20 cellular contexts compared by ENCODE assay signal in genomic region chr20:17650816-17651760, GRCh38. TPM values are rescaled to one million over a fixed set of nuclear protein-coding genes. Genes with fewer than 3 reads are reported as not detected.
DNase-seq lines count a peak whose midpoint lies in the region; ATAC-seq, FAIRE-seq and TF ChIP-seq lines count a peak whose summit lies in the region.
"Had no signal": no experiment of that assay in that cellular context is flagged by ENCODE, and none has a peak within 500 bp of the region (broad histone marks: within the 10 kb centered on the region; RNA-seq: fewer than 3 reads in every experiment).

No MANE protein-coding gene starts in this region.

- H3K9me3 Mint-ChIP-seq in GM23338 (no peaks in the 10 kb centered on the region), mesothelial cell of epicardium (no peaks in the 10 kb centered on the region)
- H3K9me3 Mint-ChIP-seq: type B pancreatic cell had no signal

- H3K4me3 ChIP-seq in A549 = no peak overlapping the region
- H3K4me3 ChIP-seq in GM23338 = no peak overlapping the region
- no peak overlapping the region for H3K4me3 ChIP-seq in K562
- H3K4me3 ChIP-seq: breast epithelium, ovary had no signal

- TF ChIP-seq RAD21 in A549 (conservative IDR thresholded peaks at IDR 0.05 in 1 of 2, IDR thresholded peaks at IDR 0.05 in 1 of 2) (no peak), K562 (CRISPR knock-in tag; conservative IDR thresholded peaks at IDR 0.05 in 1 of 2, IDR thresholded peaks at IDR 0.05 in 1 of 2) (no peak)

- TF ChIP-seq CTCF in A549 (IDR thresholded peaks at IDR 0.05) (no peak), GM23338 (conservative IDR thresholded peaks at IDR 0.05; ENCODE audit: low read depth in 2 of 2) (no peak), K562 (IDR thresholded peaks at IDR 0.05 in 2 of 3, conservative IDR thresholded peaks at IDR 0.05 in 1 of 3; ENCODE audit: insufficient read depth in 2 of 3, low read depth in 1 of 3, low read length in 3 of 3) (no peak), mesothelial cell of epicardium (IDR thresholded peaks at IDR 0.05; ENCODE audit: unreplicated experiment) (no peak)

- H3K4me1 ChIP-seq in A549 (peaks cover 25% of the 10 kb centered on the region), GM23338 (ENCODE audit: insufficient read depth) (peaks cover 22% of the 10 kb centered on the region), K562 (replicated peaks in 1 of 2; ENCODE audit: control insufficient read depth in 2 of 2, insufficient read depth in 2 of 2, low read length in 2 of 2) (peaks cover 0 to 15% of the 10 kb centered on the region in 2 experiments; a peak in 2 of 5 replicates)

- peaks cover 6% of the 10 kb centered on the region for H3K9me1 ChIP-seq in K562 (ENCODE audit: control insufficient read depth, insufficient read depth, low read length)

- no peaks in the 10 kb centered on the region for H3K9me2 ChIP-seq in GM23338 (ENCODE audit: insufficient read depth)

- no peak overlapping the region for H3K9ac ChIP-seq in K562 (ENCODE audit: insufficient read depth in 1 of 2, low read depth in 2 of 2, low read length in 2 of 2)

- no peaks in the 10 kb centered on the region for H3K27me3 ChIP-seq in GM23338 (ENCODE audit: insufficient read depth)
- H3K27me3 ChIP-seq in K562 (ENCODE audit: control insufficient read depth in 2 of 2, insufficient read depth in 2 of 2, low read length in 2 of 2) = no peaks in the 10 kb centered on the region
- H3K27me3 ChIP-seq: BE2C, breast epithelium, ovary had no signal

- H3K36me3 ChIP-seq in GM23338 (ENCODE audit: insufficient read depth) (no peaks in the 10 kb centered on the region), K562 (ENCODE audit: control insufficient read depth, insufficient read depth, low read length) (peaks cover 8% of the 10 kb centered on the region; the same call in 1 of the 3 replicates)
- H3K36me3 ChIP-seq: BE2C, breast epithelium, ovary had no signal

- POLR2A ChIA-PET in A549 (lab: Yijun Ruan, JAX) (interaction anchor here (0.5 kb wide), 1 partner anchor 350 kb away, joined by 3 read pairs; no protein-coding TSS in a partner anchor), K562 (lab: Yijun Ruan, JAX) (interaction anchor here (0.7 kb wide), 1 partner anchor 20 kb away, joined by 3 read pairs; no protein-coding TSS in a partner anchor)

- CTCF ChIA-PET in A549 (lab: Yijun Ruan, JAX) (interaction anchor here (0.8 to 5.7 kb wide), 10 partner anchors 9 to 287 kb away, joined by 3 to 36 read pairs (median 4); partner anchors contain the start of gene RRBP1), K562 (lab: Yijun Ruan, JAX; ENCODE audit: low intra/inter-chr PET ratio) (interaction anchor here (0.6 kb wide), 1 partner anchor 346 kb away, joined by 4 read pairs; no protein-coding TSS in a partner anchor)

- H3K27me3 Mint-ChIP-seq in GM23338 (ENCODE audit: insufficient read depth, low read depth, poor library complexity) = peaks cover 17% of the 10 kb centered on the region
- no peaks in the 10 kb centered on the region for H3K27me3 Mint-ChIP-seq in mesothelial cell of epicardium (ENCODE audit: low read depth)
- H3K27me3 Mint-ChIP-seq: type B pancreatic cell had no signal

- H3K4me1 Mint-ChIP-seq in GM23338 (peaks cover 56% of the 10 kb centered on the region), mesothelial cell of epicardium (peaks cover 35% of the 10 kb centered on the region)

- H3K9me3 ChIP-seq in A549 = no peaks in the 10 kb centered on the region
- no peaks in the 10 kb centered on the region for H3K9me3 ChIP-seq in K562 (replicated peaks; ENCODE audit: control insufficient read depth, insufficient read depth, low read depth, low read length)
- H3K9me3 ChIP-seq: BE2C, breast epithelium, ovary had no signal

- H3K27ac Mint-ChIP-seq in GM23338 (peak overlapping the region; percentile 78; the same call in 1 of the 2 replicates), mesothelial cell of epicardium (peak overlapping the region; percentile 34)
- H3K27ac Mint-ChIP-seq: type B pancreatic cell had no signal

- TF ChIP-seq EP300 in A549 (IDR thresholded peaks at IDR 0.05) = no peak
- no peak for TF ChIP-seq EP300 in K562 (IDR thresholded peaks at IDR 0.05; ENCODE audit: low read length)

- H4K20me1 ChIP-seq in GM23338 (replicated peaks; ENCODE audit: insufficient read depth) (peaks cover 11% of the 10 kb centered on the region; the same call in 1 of the 2 replicates), K562 (replicated peaks; ENCODE audit: control insufficient read depth, insufficient read depth, low read length) (peaks cover 6% of the 10 kb centered on the region)

- intact Hi-C loops in K562 (cut with micrococcal nuclease) = loop anchor here (5.0 kb wide), 1 partner anchor 346 kb away; no protein-coding TSS in a partner anchor

- H3K4me2 ChIP-seq in A549 (peak overlapping the region; percentile 28), GM23338 (no peak overlapping the region), K562 (ENCODE audit: insufficient read depth, low read length) (no peak overlapping the region)

- WGBS in A549 (ENCODE audit: missing lambda C conversion rate) = 58% methylated on average over 18 of the region's 18 CpGs
- 58% methylated on average over 14 of the region's 18 CpGs for WGBS in K562 (ENCODE audit: insufficient coverage, low coverage, missing lambda C conversion rate)

- peak overlapping the region; percentile 13 to 54; a peak in 4 of 6 replicates for H3K27ac ChIP-seq in A549
- no peak overlapping the region for H3K27ac ChIP-seq in GM23338 (ENCODE audit: low read depth)
- no peak overlapping the region for H3K27ac ChIP-seq in K562 (ENCODE audit: extremely low read depth, low read depth, low read length)
- H3K27ac ChIP-seq: breast epithelium, ovary had no signal

- FAIRE-seq in A549 (lab: Jason Lieb, UNC) (no peak), K562 (lab: Jason Lieb, UNC) (no peak)
- FAIRE-seq: HTR-8/SVneo had no signal

- peaks cover 17% of the 10 kb centered on the region for H3K36me3 Mint-ChIP-seq in GM23338 (ENCODE audit: low read depth)
- H3K36me3 Mint-ChIP-seq in mesothelial cell of epicardium = peaks cover 4% of the 10 kb centered on the region

- ATAC-seq in A549 (peak in 1 of 2 experiments; percentile 39; a peak in 2 of 6 replicates), GM23338 (no peak), K562 (no peak), GM18873 (IDR thresholded peaks at IDR 0.05; ENCODE audit: low FRiP score, unreplicated experiment) (no peak)

- no peak overlapping the region for H3K4me3 Mint-ChIP-seq in GM23338
- no peak overlapping the region for H3K4me3 Mint-ChIP-seq in mesothelial cell of epicardium
- H3K4me3 Mint-ChIP-seq: type B pancreatic cell had no signal

- no peak for TF ChIP-seq POLR2A in A549 (IDR thresholded peaks at IDR 0.05; ENCODE audit: low read length)
- TF ChIP-seq POLR2A in K562 (conservative IDR thresholded peaks at IDR 0.05) = no peak

- H3K79me2 ChIP-seq in GM23338 (replicated peaks; ENCODE audit: insufficient read depth) = peaks cover 90% of the 10 kb centered on the region
- H3K79me2 ChIP-seq in K562 (ENCODE audit: control insufficient read depth, insufficient read depth, low read length) = no peaks in the 10 kb centered on the region

- in situ Hi-C loops in K562 (cut with MboI) = no loop called here

- H2AFZ ChIP-seq in GM23338 (no peak overlapping the region), K562 (ENCODE audit: low read depth, low read length) (no peak overlapping the region)

- BruUV-seq in K562 (replicated peaks; lab: Mats Ljungman, UMichigan) = no TSS peak

- DNase-seq in A549 (ENCODE audit: low read depth in 1 of 2, low spot score in 1 of 2) (no peak), GM23338 (ENCODE audit: low spot score) (no peak), K562 (ENCODE audit: extremely low read depth in 1 of 4, low spot score in 3 of 4) (no peak), mesothelial cell of epicardium (ENCODE audit: low spot score in 2 of 2, unreplicated experiment in 2 of 2) (peak in 1 of 2 experiments; percentile 3), NOMO-1 treated with dmso at 0.1 percent for 144 hours (lab: John Stamatoyannopoulos, UW; ENCODE audit: unreplicated experiment) (no peak), amniotic stem cell (lab: John Stamatoyannopoulos, UW) (no peak), GOT3 (lab: John Stamatoyannopoulos, UW) (no peak)
- DNase-seq: activated naive CD4-positive, alpha-beta T cell; BE2C; hypothalamus; NCI-H1105; OCI-M1; T-helper 1 cell had no signal

- no peaks in the 10 kb centered on the region for H3F3A ChIP-seq in GM23338 (replicated peaks; ENCODE audit: low read depth)

RNA-seq across cellular contexts. Expression of gene RRBP1, which starts 31.0 kb away (rescaled TPM):
- polyA plus RNA-seq in A549 (2011; rRNA removed) (51.6 and 56.5 TPM in 2 replicates), A549 (2017; fragmentation: RNase III; extraction: RNeasy Plus Mini Kit Qiagen cat#74134 plus additional on column Dnase treatment) (71.2 to 81.8 TPM (median 79.6 TPM) in 3 replicates), GM23338 (2016; fragmentation: Nextera tagmentation; extraction: Ambion mirVana) (113 and 125 TPM in 2 replicates), K562 (2011; rRNA removed) (9.2 and 12.0 TPM in 2 replicates), K562 (2014; fragmentation: Illumina TruSeq; extraction: Trizol) (16.9 and 20.1 TPM in 2 replicates), K562 (2014; fragmentation: Nextera tagmentation; extraction: Ambion mirVana) (under 1 TPM; 0.84 to 0.95 TPM), K562 (2014; rRNA removed) (17.2 and 17.6 TPM in 2 replicates)
- polyA plus RNA-seq in A549 (2012; cell fraction: cytosol; rRNA removed) = 37.9 and 38.9 TPM in 2 replicates
- polyA plus RNA-seq in A549 (2012; cell fraction: nucleus; rRNA removed) = 98.9 and 119 TPM in 2 replicates
- polyA minus RNA-seq in A549 (2011; rRNA and poly(A)+ RNA removed) = 33.5 and 42.1 TPM in 2 replicates
- total RNA-seq in GM23338 (2014; rRNA removed; shearing (Covaris generic)) = 105 and 109 TPM in 2 replicates
- 66.3 and 83.0 TPM in 2 replicates for total RNA-seq in K562 (2011; cell fraction: chromatin; rRNA removed; ENCODE audit: low replicate concordance)
- total RNA-seq in K562 (2011; cell fraction: nucleolus; rRNA removed) = 45.0 and 45.3 TPM in 2 replicates
- total RNA-seq in K562 (2011; cell fraction: nucleoplasm; rRNA removed) = 45.3 and 46.8 TPM in 2 replicates
- total RNA-seq in K562 (2014; rRNA removed) (21.5 and 28.1 TPM in 2 replicates), K562 (2014; rRNA removed; fragmentation: Illumina TruSeq; extraction: Trizol) (13.3 and 14.7 TPM in 2 replicates), K562 (2015; rRNA removed; fragmentation: Illumina TruSeq; extraction: Trizol) (23.0 and 24.0 TPM in 2 replicates), K562 (2021) (25.7 and 32.0 TPM in 2 replicates), mesothelial cell of epicardium (211 to 212 TPM (median 211 TPM) in 3 replicates)
- polyA plus RNA-seq in K562 (2011; cell fraction: cytosol; rRNA removed) = 7.0 and 8.1 TPM in 2 replicates
- 21.0 and 24.9 TPM in 2 replicates for polyA plus RNA-seq in K562 (2011; cell fraction: nucleus; rRNA removed)
- polyA plus RNA-seq in K562 (2012) = 23.1 and 33.3 TPM in 2 replicates
- 11.9 and 12.7 TPM in 2 replicates for polyA minus RNA-seq in K562 (2011; rRNA and poly(A)+ RNA removed)
- 13.5 and 17.6 TPM in 2 replicates for polyA minus RNA-seq in K562 (2011; cell fraction: cytosol; rRNA and poly(A)+ RNA removed)
- 12.1 and 18.4 TPM in 2 replicates for polyA minus RNA-seq in K562 (2011; cell fraction: nucleus; rRNA and poly(A)+ RNA removed)

RNA-seq across cellular contexts. Expression of gene BANF2, which starts 48.7 kb away (rescaled TPM):
- polyA plus RNA-seq in A549 (2011; rRNA removed) = not detected in 2 replicates
- polyA plus RNA-seq in A549 (2012; cell fraction: cytosol; rRNA removed) = not detected in 2 replicates
- not detected in 2 replicates for polyA plus RNA-seq in A549 (2012; cell fraction: nucleus; rRNA removed)
- not detected in 3 replicates for polyA plus RNA-seq in A549 (2017; fragmentation: RNase III; extraction: RNeasy Plus Mini Kit Qiagen cat#74134 plus additional on column Dnase treatment)
- not detected in 2 replicates for polyA minus RNA-seq in A549 (2011; rRNA and poly(A)+ RNA removed)
- total RNA-seq in GM23338 (2014; rRNA removed; shearing (Covaris generic)) = not detected in 2 replicates
- polyA plus RNA-seq in GM23338 (2016; fragmentation: Nextera tagmentation; extraction: Ambion mirVana) = not detected in 2 replicates
- total RNA-seq in K562 (2011; cell fraction: chromatin; rRNA removed; ENCODE audit: low replicate concordance) = not detected in 2 replicates
- not detected in 2 replicates for total RNA-seq in K562 (2011; cell fraction: nucleolus; rRNA removed)
- not detected in 2 replicates for total RNA-seq in K562 (2011; cell fraction: nucleoplasm; rRNA removed)
- total RNA-seq in K562 (2014; rRNA removed) = not detected in 2 replicates
- total RNA-seq in K562 (2014; rRNA removed; fragmentation: Illumina TruSeq; extraction: Trizol) = not detected in 2 replicates
- total RNA-seq in K562 (2015; rRNA removed; fragmentation: Illumina TruSeq; extraction: Trizol) = not detected in 2 replicates
- not detected in 2 replicates for total RNA-seq in K562 (2021)
- polyA plus RNA-seq in K562 (2011; rRNA removed) = not detected in 2 replicates
- not detected in 2 replicates for polyA plus RNA-seq in K562 (2011; cell fraction: cytosol; rRNA removed)
- not detected in 2 replicates for polyA plus RNA-seq in K562 (2011; cell fraction: nucleus; rRNA removed)
- polyA plus RNA-seq in K562 (2012) = not detected in 2 replicates
- not detected in 2 replicates for polyA plus RNA-seq in K562 (2014; fragmentation: Illumina TruSeq; extraction: Trizol)
- not detected for polyA plus RNA-seq in K562 (2014; fragmentation: Nextera tagmentation; extraction: Ambion mirVana)
- not detected in 2 replicates for polyA plus RNA-seq in K562 (2014; rRNA removed)
- polyA minus RNA-seq in K562 (2011; rRNA and poly(A)+ RNA removed) = not detected in 2 replicates
- not detected in 2 replicates for polyA minus RNA-seq in K562 (2011; cell fraction: cytosol; rRNA and poly(A)+ RNA removed)
- not detected in 2 replicates for polyA minus RNA-seq in K562 (2011; cell fraction: nucleus; rRNA and poly(A)+ RNA removed)
- total RNA-seq in mesothelial cell of epicardium = not detected in 3 replicates
- total RNA-seq: breast epithelium, H7, lung microvascular endothelial cell, ovary had no signal
- polyA plus RNA-seq: ovary had no signal

Comparison
In these comparisons a context has a peak if more than half of its experiments do, and no peak if none do; other contexts are left out.
1. H3K27ac ChIP-seq: peak in A549 (2 of 2); none in GM23338 (single experiment) and K562 (single experiment).
2. Of the 35 proteins assayed by ChIP-seq in both K562 and A549: peak only in K562: none; only in A549: MAFK; in both: none; in neither: 33; mixed calls (peak in some experiments, not most) for 1.